ENCODE assay signal across 15 cellular contexts in the genomic region with DNA sequence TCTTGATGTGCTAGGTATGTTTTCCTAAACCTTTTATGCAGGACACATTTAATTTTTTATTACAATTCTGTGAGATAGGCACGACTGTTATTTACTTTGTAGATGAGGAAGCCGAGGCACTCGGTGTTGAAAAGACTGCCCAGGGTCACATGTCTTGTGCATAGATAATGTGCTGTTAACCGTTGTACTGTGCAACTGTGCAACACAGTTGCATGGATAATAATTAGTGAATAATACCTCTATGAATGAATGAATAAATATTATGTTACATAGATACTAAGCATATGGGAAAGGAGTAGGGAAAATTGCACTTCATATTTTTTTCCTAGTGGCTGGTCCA.
"Had no signal": no experiment of that assay in that cellular context is flagged by ENCODE, and none has a peak within 500 bp of the region (broad histone marks: within the 10 kb centered on the region; RNA-seq: fewer than 3 reads in every experiment).

No MANE protein-coding gene starts in this region.

- H3K36me3 ChIP-seq: ascending aorta had no signal

- H3K27me3 Mint-ChIP-seq: activated naive CD8-positive, alpha-beta T cell treated with anti-CD3 and anti-CD28 coated beads, Interleukin-2, amount 50 U/mL, for 24 hours had no signal

- H3K36me3 Mint-ChIP-seq: activated CD4-positive, alpha-beta memory T cell treated with anti-CD3 and anti-CD28 coated beads for 36 hours; activated naive CD4-positive, alpha-beta T cell treated with anti-CD3 and anti-CD28 coated beads, Interleukin-2, amount 50 U/mL, for 72 hours had no signal

- H3K4me3 Mint-ChIP-seq: activated CD4-positive, alpha-beta memory T cell treated with anti-CD3 and anti-CD28 coated beads for 36 hours; activated CD4-positive, alpha-beta T cell treated with anti-CD3 and anti-CD28 coated beads, Interleukin-2, amount 10 ng/mL, durations not matched to agents 7 days and 5 days; activated naive CD8-positive, alpha-beta T cell treated with anti-CD3 and anti-CD28 coated beads, Interleukin-2, amount 50 U/mL, for 24 hours; activated T-cell treated with anti-CD3 and anti-CD28 coated beads, Interleukin-2, amount 50 U/mL, for 4 hours; central memory CD8-positive, alpha-beta T cell had no signal

- ATAC-seq: activated naive CD8-positive, alpha-beta T cell treated with anti-CD3 and anti-CD28 coated beads, Interleukin-2, amount 50 U/mL, for 24 hours had no signal

- H3K27me3 ChIP-seq: ascending aorta, body of pancreas had no signal

- DNase-seq: activated CD4-positive, alpha-beta memory T cell treated with anti-CD3 and anti-CD28 coated beads for 36 hours; activated CD4-positive, CD25-positive, alpha-beta regulatory T cell; activated CD8-positive, alpha-beta memory T cell treated with anti-CD3 and anti-CD28 coated beads for 24 hours; activated effector memory CD4-positive, alpha-beta T cell treated with anti-CD3 and anti-CD28 coated beads, Interleukin-2, amount 50 U/mL, for 16 hours; activated naive CD4-positive, alpha-beta T cell treated with Interleukin-2 at 50 U/mL for 16 hours; activated naive CD8-positive, alpha-beta T cell treated with anti-CD3 and anti-CD28 coated beads, Interleukin-2, amount 50 U/mL, for 24 hours; activated T-cell treated with anti-CD3 and anti-CD28 coated beads, Interleukin-2, amount 50 U/mL, for 4 hours; SIG-M5 had no signal

- H3K27ac Mint-ChIP-seq: activated CD4-positive, alpha-beta memory T cell treated with anti-CD3 and anti-CD28 coated beads for 36 hours; activated CD4-positive, alpha-beta T cell treated with anti-CD3 and anti-CD28 coated beads, Interleukin-2, amount 10 ng/mL, durations not matched to agents 7 days and 5 days; activated naive CD4-positive, alpha-beta T cell treated with anti-CD3 and anti-CD28 coated beads, Interleukin-2, amount 50 U/mL, for 72 hours; activated naive CD8-positive, alpha-beta T cell treated with anti-CD3 and anti-CD28 coated beads, Interleukin-2, amount 50 U/mL, for 24 hours had no signal

- H3K27ac ChIP-seq: ascending aorta, body of pancreas, VCaP had no signal

- H3K9me3 Mint-ChIP-seq: activated CD4-positive, alpha-beta memory T cell treated with anti-CD3 and anti-CD28 coated beads for 36 hours; activated CD4-positive, alpha-beta T cell treated with anti-CD3 and anti-CD28 coated beads, Interleukin-2, amount 10 ng/mL, durations not matched to agents 7 days and 5 days; activated naive CD4-positive, alpha-beta T cell treated with anti-CD3 and anti-CD28 coated beads, Interleukin-2, amount 50 U/mL, for 72 hours; activated naive CD8-positive, alpha-beta T cell treated with anti-CD3 and anti-CD28 coated beads, Interleukin-2, amount 50 U/mL, for 24 hours; activated T-cell treated with anti-CD3 and anti-CD28 coated beads, Interleukin-2, amount 50 U/mL, for 4 hours; central memory CD8-positive, alpha-beta T cell had no signal

- H3K4me3 ChIP-seq: ascending aorta, body of pancreas, K562 had no signal

- H3K9me3 ChIP-seq: ascending aorta, body of pancreas had no signal

- H3K4me1 Mint-ChIP-seq: central memory CD8-positive, alpha-beta T cell had no signal
